ENCODE assay signal across 1 cellular context in genomic region chr5:160887780-160888179, GRCh38.
TF ChIP-seq lines count a peak whose summit lies in the region.

No MANE protein-coding gene starts in this region.

TF ChIP-seq in HepG2, 621 proteins besides CTCF, POLR2A, EP300 and RAD21 (continued from another document and continues in another):
- TF ChIP-seq ZHX2 (IDR thresholded peaks at IDR 0.05; ENCODE audit: low read depth) (no peak), ZHX2 (CRISPR knock-in tag; IDR thresholded peaks at IDR 0.05; ENCODE audit: borderline replicate concordance) (no peak), IRF9 (CRISPR knock-in tag; IDR thresholded peaks at IDR 0.05; ENCODE audit: borderline replicate concordance) (no peak), ZNF75D (CRISPR knock-in tag; IDR thresholded peaks at IDR 0.05; ENCODE audit: borderline replicate concordance) (no peak), ZUFSP (CRISPR knock-in tag; IDR thresholded peaks at IDR 0.05; ENCODE audit: borderline replicate concordance) (no peak), ZC3H13 (CRISPR knock-in tag; IDR thresholded peaks at IDR 0.05) (no peak), FOXP4 (CRISPR knock-in tag; IDR thresholded peaks at IDR 0.05) (peak; percentile 85), TRIM24 (CRISPR knock-in tag; IDR thresholded peaks at IDR 0.05) (peak; percentile 80; the same call in 1 of the 2 replicates), ARNT (IDR thresholded peaks at IDR 0.05) (no peak), ZFP41 (CRISPR knock-in tag; IDR thresholded peaks at IDR 0.05; ENCODE audit: borderline replicate concordance) (no peak), KAT7 (CRISPR knock-in tag; IDR thresholded peaks at IDR 0.05; ENCODE audit: borderline replicate concordance) (no peak), ZNF180 (CRISPR knock-in tag; IDR thresholded peaks at IDR 0.05; ENCODE audit: borderline replicate concordance, low read depth) (no peak), ZNF407 (CRISPR knock-in tag; IDR thresholded peaks at IDR 0.05; ENCODE audit: not compliant biosample characterization) (no peak), ZNF318 (CRISPR knock-in tag; IDR thresholded peaks at IDR 0.05) (no peak), CREM (IDR thresholded peaks at IDR 0.05) (peak; percentile 53; the same call in 1 of the 2 replicates), CREM (CRISPR knock-in tag; IDR thresholded peaks at IDR 0.05) (no peak), RXRA (CRISPR knock-in tag; IDR thresholded peaks at IDR 0.05) (peak; percentile 51; the same call in 1 of the 2 replicates), PLRG1 (conservative IDR thresholded peaks at IDR 0.05) (no peak)
